Comparison of ENCODE assay signal across 1 cellular context in genomic region chr17:76869209-76869877, GRCh38.
TF ChIP-seq lines count a peak whose summit lies in the region.

No MANE protein-coding gene starts in this region.

TF ChIP-seq in HCT116, 20 proteins besides CTCF, POLR2A, EP300 and RAD21 (continued from another document):
- TF ChIP-seq ZBTB33 (IDR thresholded peaks at IDR 0.05; ENCODE audit: extremely low read depth, insufficient replicate concordance, low read length): no peak
- TF ChIP-seq ZNF274 (IDR thresholded peaks at IDR 0.05; ENCODE audit: low read depth, low read length): no peak
- TF ChIP-seq SRF (IDR thresholded peaks at IDR 0.05; ENCODE audit: low read depth): no peak
- TF ChIP-seq JUND (IDR thresholded peaks at IDR 0.05): no peak
- no peak for TF ChIP-seq YY1 (IDR thresholded peaks at IDR 0.05; ENCODE audit: extremely low read depth, insufficient replicate concordance, low read depth, low read length)
- TF ChIP-seq SP1 (IDR thresholded peaks at IDR 0.05; ENCODE audit: low read depth): no peak
- no peak for TF ChIP-seq CBX3 (IDR thresholded peaks at IDR 0.05; ENCODE audit: low read depth)
- no peak for TF ChIP-seq EZH2phosphoT487 (IDR thresholded peaks at IDR 0.05; ENCODE audit: borderline replicate concordance)
- no peak for TF ChIP-seq POLR2AphosphoS5 (IDR thresholded peaks at IDR 0.05; ENCODE audit: low read depth, low read length)
- TF ChIP-seq TCF7L2 (IDR thresholded peaks at IDR 0.05; ENCODE audit: borderline replicate concordance, extremely low read depth, insufficient read depth, insufficient read length): no peak
- no peak for TF ChIP-seq ZFX (IDR thresholded peaks at IDR 0.05)
- TF ChIP-seq SIN3A (IDR thresholded peaks at IDR 0.05; ENCODE audit: low read depth): no peak
- no peak for TF ChIP-seq CEBPB (IDR thresholded peaks at IDR 0.05; ENCODE audit: low read depth)
- TF ChIP-seq ATF3 (IDR thresholded peaks at IDR 0.05): no peak
- no peak for TF ChIP-seq EGR1 (IDR thresholded peaks at IDR 0.05; ENCODE audit: low read depth)
- no peak for TF ChIP-seq FOSL1 (IDR thresholded peaks at IDR 0.05; ENCODE audit: low read depth)
